Comparison of ENCODE assay signal across 19 cellular contexts in the genomic region with DNA sequence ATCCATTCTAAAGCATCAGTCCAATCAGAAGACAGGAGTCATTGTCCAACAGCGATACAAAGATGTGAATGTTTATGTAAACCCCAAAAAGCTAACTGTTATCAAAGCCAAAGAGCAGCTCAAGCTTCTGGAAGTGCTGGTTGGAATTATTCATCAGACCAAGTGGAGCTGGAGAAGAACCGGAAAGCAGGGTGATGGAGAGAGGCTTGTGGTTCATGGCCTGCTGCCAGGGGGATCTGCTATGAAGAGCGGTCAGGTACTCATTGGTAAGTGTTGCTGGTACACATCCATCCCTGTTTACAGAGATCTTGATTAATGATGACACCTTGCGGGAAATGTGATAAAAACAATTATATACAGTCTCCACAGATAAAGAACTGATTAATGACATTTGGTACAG.
"Had no signal": no experiment of that assay in that cellular context is flagged by ENCODE, and none has a peak within 500 bp of the region (broad histone marks: within the 10 kb centered on the region; RNA-seq: fewer than 3 reads in every experiment).

No MANE protein-coding gene starts in this region.

- H3K27me3 Mint-ChIP-seq: dendritic cell treated with granulocyte-macrophage colony-stimulating factor and Interleukin-4, amounts not matched to agents 40 ng/mL and 50 ng/mL, for 4 days; stimulated activated memory B cell treated with anti-CD40 and anti-IgM and Interleukin-4, amounts not matched to agents 10 μg/mL and 1 μg/mL and 100 μg/mL, for 72 hours; stimulated activated naive CD8-positive, alpha-beta T cell treated with anti-CD3 and anti-CD28 coated beads, Interleukin-15, Interleukin-2, amounts not matched to agents 100 ng/mL and 50 ng/mL, for 24 hours had no signal

- H3K4me1 Mint-ChIP-seq: naive B cell; nephron progenitor cell; stimulated activated memory B cell treated with anti-CD40 and anti-IgM and Interleukin-4, amounts not matched to agents 10 μg/mL and 1 μg/mL and 100 μg/mL, for 72 hours had no signal

- H3K9me3 Mint-ChIP-seq: dendritic cell treated with granulocyte-macrophage colony-stimulating factor and Interleukin-4, amounts not matched to agents 40 ng/mL and 50 ng/mL, for 4 days; stimulated activated memory B cell treated with anti-CD40 and anti-IgM and Interleukin-4, amounts not matched to agents 10 μg/mL and 1 μg/mL and 100 μg/mL, for 72 hours; stimulated activated naive CD8-positive, alpha-beta T cell treated with anti-CD3 and anti-CD28 coated beads, Interleukin-15, Interleukin-2, amounts not matched to agents 100 ng/mL and 50 ng/mL, for 24 hours had no signal

- H3K4me3 Mint-ChIP-seq: dendritic cell treated with granulocyte-macrophage colony-stimulating factor and Interleukin-4, amounts not matched to agents 40 ng/mL and 50 ng/mL, for 4 days; naive B cell; nephron progenitor cell; stimulated activated memory B cell treated with anti-CD40 and anti-IgM and Interleukin-4, amounts not matched to agents 10 μg/mL and 1 μg/mL and 100 μg/mL, for 72 hours; stimulated activated naive CD8-positive, alpha-beta T cell treated with anti-CD3 and anti-CD28 coated beads, Interleukin-15, Interleukin-2, amounts not matched to agents 100 ng/mL and 50 ng/mL, for 24 hours had no signal

- H3K27ac Mint-ChIP-seq: dendritic cell treated with granulocyte-macrophage colony-stimulating factor and Interleukin-4, amounts not matched to agents 40 ng/mL and 50 ng/mL, for 4 days; naive B cell; nephron progenitor cell; stimulated activated memory B cell treated with anti-CD40 and anti-IgM and Interleukin-4, amounts not matched to agents 10 μg/mL and 1 μg/mL and 100 μg/mL, for 72 hours; stimulated activated naive CD8-positive, alpha-beta T cell treated with anti-CD3 and anti-CD28 coated beads, Interleukin-15, Interleukin-2, amounts not matched to agents 100 ng/mL and 50 ng/mL, for 24 hours had no signal

- DNase-seq: foreskin melanocyte; heart left ventricle; hippocampal formation; left colon; left ventricle myocardium superior; mesendoderm; naive B cell; nephron progenitor cell; psoas muscle; retina; spleen; stimulated activated CD4-positive, alpha-beta T cell treated with anti-CD3 and anti-CD28 coated beads, Interleukin-15, amount 100 ng/mL, for 24 hours; stimulated activated CD4-positive, alpha-beta T cell treated with anti-CD3 and anti-CD28 coated beads, Interleukin-1b, Interleukin-23, amount 100 ng/mL, for 48 hours; stimulated activated CD4-positive, alpha-beta T cell treated with anti-CD3 and anti-CD28 coated beads, Interleukin-4, amount 100 ng/mL, for 24 hours; upper lobe of right lung had no signal

- H3K36me3 Mint-ChIP-seq: naive B cell; stimulated activated memory B cell treated with anti-CD40 and anti-IgM and Interleukin-4, amounts not matched to agents 10 μg/mL and 1 μg/mL and 100 μg/mL, for 72 hours had no signal

- ATAC-seq: heart left ventricle; left colon; left ventricle myocardium superior; psoas muscle; sciatic nerve; stimulated activated memory B cell treated with anti-CD40 and anti-IgM and Interleukin-4, amounts not matched to agents 10 μg/mL and 1 μg/mL and 100 μg/mL, for 72 hours; upper lobe of right lung had no signal
